Comparison of ENCODE assay signal across 27 cellular contexts in genomic region chr7:138554674-138555073, GRCh38.
DNase-seq lines count a peak whose midpoint lies in the region; ATAC-seq, FAIRE-seq and TF ChIP-seq lines count a peak whose summit lies in the region.
"Had no signal": no experiment of that assay in that cellular context is flagged by ENCODE, and none has a peak within 500 bp of the region (broad histone marks: within the 10 kb centered on the region; RNA-seq: fewer than 3 reads in every experiment).

No MANE protein-coding gene starts in this region.

- H3K27me3 Mint-ChIP-seq in GM23338 (ENCODE audit: insufficient read depth, low read depth, poor library complexity): peaks cover 9% of the 10 kb centered on the region
- H3K27me3 Mint-ChIP-seq: CD4-positive, alpha-beta memory T cell; CD8-positive, alpha-beta memory T cell had no signal

- no peak for TF ChIP-seq CTCF in GM23338 (conservative IDR thresholded peaks at IDR 0.05; ENCODE audit: low read depth in 2 of 2)
- TF ChIP-seq CTCF in HEK293 (tag by site-specific recombination; IDR thresholded peaks at IDR 0.05): no peak
- no peak for TF ChIP-seq CTCF in H1 (IDR thresholded peaks at IDR 0.05; ENCODE audit: control extremely low read depth in 1 of 3, insufficient read depth in 1 of 3, low read depth in 1 of 3, low read length in 3 of 3)

- TF ChIP-seq EP300 in H1 (IDR thresholded peaks at IDR 0.05; ENCODE audit: borderline replicate concordance in 1 of 2, low read depth in 2 of 2, low read length in 2 of 2): no peak

- H3K14ac ChIP-seq in H1 (ENCODE audit: insufficient read length): no peak overlapping the region

- peaks cover 71% of the 10 kb centered on the region for H3K79me2 ChIP-seq in GM23338 (replicated peaks; ENCODE audit: insufficient read depth)
- peaks cover 4 to 48% of the 10 kb centered on the region in 2 experiments; a peak in 3 of 4 replicates for H3K79me2 ChIP-seq in H1 (ENCODE audit: control insufficient read depth in 1 of 2, insufficient read depth in 2 of 2, low read length in 2 of 2)

- H3F3A ChIP-seq in GM23338 (replicated peaks; ENCODE audit: low read depth): peaks cover 9% of the 10 kb centered on the region; the same call in 1 of the 2 replicates

- H3K9me3 ChIP-seq in HEK293 (ENCODE audit: control insufficient read depth, insufficient read depth, low read depth, low read length): no peaks in the 10 kb centered on the region
- peaks cover 27 to 36% of the 10 kb centered on the region in 2 experiments for H3K9me3 ChIP-seq in H1 (ENCODE audit: insufficient read depth in 2 of 2, low read depth in 1 of 2, low read length in 1 of 2)
- peaks cover 48 to 54% (median 51%) of the 10 kb centered on the region in 5 donors for H3K9me3 ChIP-seq in subcutaneous abdominal adipose tissue (ENCODE audit: control insufficient read depth in 5 of 5, low read length in 5 of 5)
- H3K9me3 ChIP-seq: BE2C had no signal

- H4K20me1 ChIP-seq in GM23338 (replicated peaks; ENCODE audit: insufficient read depth) (no peaks in the 10 kb centered on the region; the same call in 1 of the 2 replicates), H1 (replicated peaks in 1 of 2; ENCODE audit: control insufficient read depth in 1 of 2, insufficient read depth in 2 of 2, low read length in 2 of 2) (no peaks in the 10 kb centered on the region)
- H4K20me1 ChIP-seq: BLaER1 had no signal

- no peak overlapping the region for H4K5ac ChIP-seq in H1 (ENCODE audit: insufficient read length, low read depth, low read length)

- H3K27me3 ChIP-seq in GM23338 (ENCODE audit: insufficient read depth): no peaks in the 10 kb centered on the region
- H3K27me3 ChIP-seq in H1 (replicated peaks in 1 of 4; ENCODE audit: control insufficient read depth in 3 of 4, extremely low read depth in 1 of 4, insufficient read depth in 3 of 4, low read length in 3 of 4): no peaks in the 10 kb centered on the region
- no peaks in the 10 kb centered on the region for H3K27me3 ChIP-seq in subcutaneous abdominal adipose tissue (ENCODE audit: control insufficient read depth in 5 of 5, insufficient read depth in 4 of 5, low read length in 5 of 5)
- H3K27me3 ChIP-seq: BE2C, BLaER1 had no signal

- H3K4me1 ChIP-seq in GM23338 (ENCODE audit: insufficient read depth) (no peaks in the 10 kb centered on the region), HEK293 (ENCODE audit: control insufficient read depth, insufficient read depth, low read length) (no peaks in the 10 kb centered on the region), H1 (replicated peaks in 1 of 4; ENCODE audit: control insufficient read depth in 3 of 4, insufficient read depth in 4 of 4, low read length in 3 of 4) (no peaks in the 10 kb centered on the region), subcutaneous abdominal adipose tissue (ENCODE audit: control insufficient read depth in 5 of 5, insufficient read depth in 5 of 5, low read length in 5 of 5) (no peaks in the 10 kb centered on the region)
- H3K4me1 ChIP-seq: BE2C, BLaER1 had no signal

- H4K8ac ChIP-seq in H1 (ENCODE audit: extremely low read depth, insufficient read depth, low read length): peak overlapping the region; percentile 71; the same call in 1 of the 2 replicates

- CTCF ChIA-PET in HEK293 (lab: Yijun Ruan, JAX) (interaction anchor here (0.6 kb wide), 1 partner anchor 97 kb away, joined by 3 read pairs; no protein-coding TSS in a partner anchor), H1 (lab: Charles Lee; ENCODE audit: partially characterized antibody) (no interaction called here)

- no peak overlapping the region for H4K91ac ChIP-seq in H1 (replicated peaks; ENCODE audit: insufficient read length, low read length)

- H2AK5ac ChIP-seq in H1 (ENCODE audit: low read depth, low read length): no peak overlapping the region

- H3K36me3 ChIP-seq in GM23338 (ENCODE audit: insufficient read depth) (peaks cover 92% of the 10 kb centered on the region), HEK293 (ENCODE audit: control insufficient read depth in 2 of 2, insufficient read depth in 1 of 2, low read length in 2 of 2) (peaks cover 3 to 96% of the 10 kb centered on the region in 2 experiments; a peak in 2 of 3 replicates), H1 (ENCODE audit: control insufficient read depth in 2 of 4, insufficient read depth in 4 of 4, low read length in 3 of 4) (peaks cover 55 to 100% (median 96%) of the 10 kb centered on the region in 4 experiments), subcutaneous abdominal adipose tissue (ENCODE audit: control insufficient read depth in 5 of 5, insufficient read depth in 5 of 5, low read length in 5 of 5) (peaks cover 71 to 86% (median 82%) of the 10 kb centered on the region in 5 donors)

- no peak overlapping the region for H3K18ac ChIP-seq in H1 (ENCODE audit: extremely low read depth, low read length)

- H3K9me2 ChIP-seq in GM23338 (ENCODE audit: insufficient read depth): peaks cover 4% of the 10 kb centered on the region; the same call in 1 of the 2 replicates

- whole genome bisulfite sequencing in H1 (ENCODE audit: extremely low coverage in 1 of 2, insufficient coverage in 1 of 2, insufficient read length in 1 of 2, insufficient replicate concordance in 2 of 2, low coverage in 1 of 2, low lambda C conversion rate in 2 of 2, missing lambda C conversion rate in 1 of 2), 2 experiments: 94% methylated on average over 4 of the region's 4 CpGs; no CpG with 5 or more reads in 1 of the 2 experiments

- H2BK20ac ChIP-seq in H1 (ENCODE audit: low read length): no peak overlapping the region

- no peak overlapping the region for H2BK15ac ChIP-seq in H1 (ENCODE audit: low read length)

- DNase-seq in GM23338 (ENCODE audit: low spot score) (no peak), H1 (ENCODE audit: low read depth in 1 of 2, low spot score in 2 of 2) (no peak), NCI-H2081 treated with DMSO at 0.1 percent for 48 hours (lab: John Stamatoyannopoulos, UW) (no peak), HK-2 (ENCODE audit: unreplicated experiment) (no peak)
- DNase-seq: 8988T; ACHN; BE2C; C1 segment of cervical spinal cord; CD4-positive, alpha-beta memory T cell; CD4-positive, CD25-positive, alpha-beta regulatory T cell; CD8-positive, alpha-beta memory T cell; COR-L47; DMS 273 treated with DMSO at 0.1 percent for 48 hours; DMS153; DMS53; DMS79; DND-41; EL; GDM1 had no signal

- H3K4me2 ChIP-seq in GM23338 (no peak overlapping the region), H1 (ENCODE audit: insufficient read depth in 1 of 2, low read depth in 2 of 2, low read length in 2 of 2) (no peak overlapping the region)
- H3K4me2 ChIP-seq: BLaER1 had no signal

- H3K56ac ChIP-seq in H1 (replicated peaks; ENCODE audit: insufficient read length, low read depth, low read length): no peak overlapping the region

- H2BK120ac ChIP-seq in H1 (replicated peaks; ENCODE audit: low read depth, low read length): no peak overlapping the region

- H3K9ac ChIP-seq in H1 (replicated peaks in 1 of 4; ENCODE audit: extremely low read depth in 1 of 4, low read depth in 3 of 4, low read length in 3 of 4): no peak overlapping the region
- no peak overlapping the region for H3K9ac ChIP-seq in subcutaneous abdominal adipose tissue (ENCODE audit: low read length in 5 of 5)
- H3K9ac ChIP-seq: BLaER1 had no signal

- H3K27ac ChIP-seq in GM23338 (ENCODE audit: low read depth): no peak overlapping the region
- no peak overlapping the region for H3K27ac ChIP-seq in HEK293 (ENCODE audit: extremely low read depth, low read depth, low read length)
- H3K27ac ChIP-seq in H1 (ENCODE audit: low read depth, low read length): no peak overlapping the region
- H3K27ac ChIP-seq in subcutaneous abdominal adipose tissue (ENCODE audit: low read depth, low read length): no peak overlapping the region
- H3K27ac ChIP-seq: BLaER1 had no signal

- peaks cover under 1% of the 10 kb centered on the region; the same call in 1 of the 2 replicates for H3K79me1 ChIP-seq in H1 (ENCODE audit: low read depth, low read length)

- no peaks in the 10 kb centered on the region for H3K4me1 Mint-ChIP-seq in GM23338
- H3K4me1 Mint-ChIP-seq: CD14-positive monocyte; CD4-positive, alpha-beta memory T cell; CD4-positive, CD25-positive, alpha-beta regulatory T cell; CD8-positive, alpha-beta memory T cell had no signal

- no peak overlapping the region for H3K4ac ChIP-seq in H1 (replicated peaks; ENCODE audit: insufficient read length, low read depth, low read length)

- H3K9me3 Mint-ChIP-seq in GM23338: peaks cover 44% of the 10 kb centered on the region

- no peak overlapping the region for H2BK5ac ChIP-seq in H1 (ENCODE audit: low read depth, low read length)

- POLR2A ChIA-PET in HEK293 (lab: Yijun Ruan, JAX): no interaction called here
- POLR2A ChIA-PET in H1 (lab: Charles Lee; ENCODE audit: partially characterized antibody): interaction anchor here (1.1 kb wide), 1 partner anchor 95 kb away, joined by 3 read pairs; the partner anchor contains the start of gene TRIM24

- peaks cover 3% of the 10 kb centered on the region; the same call in 1 of the 2 replicates for H3K23me2 ChIP-seq in H1 (ENCODE audit: low read depth, low read length)

- no peak for ATAC-seq in GM23338
- ATAC-seq in HG02973 (IDR thresholded peaks at IDR 0.05; ENCODE audit: unreplicated experiment): no peak
- ATAC-seq: GM12878 had no signal

- no peak overlapping the region for H2BK12ac ChIP-seq in H1 (ENCODE audit: low read depth, low read length)

- no peak for FAIRE-seq in H1 (lab: Jason Lieb, UNC)
- FAIRE-seq: GM12878, GM12892, GM18507 had no signal

- no peak overlapping the region for H3K23ac ChIP-seq in H1 (ENCODE audit: insufficient read length)

- TF ChIP-seq RAD21 in H1 (IDR thresholded peaks at IDR 0.05 in 1 of 2, conservative IDR thresholded peaks at IDR 0.05 in 1 of 2; ENCODE audit: low read depth in 2 of 2, low read length in 2 of 2): no peak

- no peak overlapping the region for H3K4me3 ChIP-seq in GM23338
- no peak overlapping the region for H3K4me3 ChIP-seq in HEK293 (ENCODE audit: low read depth, low read length)
- H3K4me3 ChIP-seq in H1 (ENCODE audit: extremely low read depth in 1 of 4, insufficient read depth in 2 of 4, low read depth in 3 of 4, low read length in 4 of 4): no peak overlapping the region
- peak overlapping the region in 3 of 5 donors; percentile 24 to 44 (median 36) for H3K4me3 ChIP-seq in subcutaneous abdominal adipose tissue (ENCODE audit: low read depth in 1 of 5, low read length in 5 of 5)
- H3K4me3 ChIP-seq: BLaER1, GM12878 had no signal

- peaks cover 98% of the 10 kb centered on the region for H3K36me3 Mint-ChIP-seq in GM23338 (ENCODE audit: low read depth)

- H3K4me3 Mint-ChIP-seq in GM23338: no peak overlapping the region
- H3K4me3 Mint-ChIP-seq: CD14-positive monocyte; CD4-positive, alpha-beta memory T cell; CD4-positive, CD25-positive, alpha-beta regulatory T cell; CD8-positive, alpha-beta memory T cell had no signal

- no peak overlapping the region for H3K27ac Mint-ChIP-seq in GM23338
- H3K27ac Mint-ChIP-seq: CD14-positive monocyte; CD4-positive, alpha-beta memory T cell; CD4-positive, CD25-positive, alpha-beta regulatory T cell; CD8-positive, alpha-beta memory T cell had no signal

- TF ChIP-seq POLR2A in H1 (IDR thresholded peaks at IDR 0.05; ENCODE audit: control extremely low read depth in 1 of 2, low read depth in 2 of 2, low read length in 2 of 2): no peak

- H2AFZ ChIP-seq in GM23338: no peak overlapping the region
- H2AFZ ChIP-seq in H1 (ENCODE audit: low read length): no peak overlapping the region

TF ChIP-seq in GM23338, 12 proteins besides CTCF, POLR2A, EP300 and RAD21 (continues in another document):
- TF ChIP-seq ZNF114 (CRISPR knock-in tag; IDR thresholded peaks at IDR 0.05): no peak

TF ChIP-seq in H1, 55 proteins besides CTCF, POLR2A, EP300 and RAD21 (continues in another document):
- TF ChIP-seq TAF1 (IDR thresholded peaks at IDR 0.05; ENCODE audit: low read depth, low read length): no peak

Comparison
In these comparisons a context has a peak if more than half of its experiments do, and no peak if none do; other contexts are left out.
1. H3K4me3 ChIP-seq: peak in subcutaneous abdominal adipose tissue (3 of 5); none in GM23338 (single experiment), HEK293 (single experiment) and H1 (0 of 4).